Comparison of ENCODE assay signal across 1 cellular context in the genomic region with DNA sequence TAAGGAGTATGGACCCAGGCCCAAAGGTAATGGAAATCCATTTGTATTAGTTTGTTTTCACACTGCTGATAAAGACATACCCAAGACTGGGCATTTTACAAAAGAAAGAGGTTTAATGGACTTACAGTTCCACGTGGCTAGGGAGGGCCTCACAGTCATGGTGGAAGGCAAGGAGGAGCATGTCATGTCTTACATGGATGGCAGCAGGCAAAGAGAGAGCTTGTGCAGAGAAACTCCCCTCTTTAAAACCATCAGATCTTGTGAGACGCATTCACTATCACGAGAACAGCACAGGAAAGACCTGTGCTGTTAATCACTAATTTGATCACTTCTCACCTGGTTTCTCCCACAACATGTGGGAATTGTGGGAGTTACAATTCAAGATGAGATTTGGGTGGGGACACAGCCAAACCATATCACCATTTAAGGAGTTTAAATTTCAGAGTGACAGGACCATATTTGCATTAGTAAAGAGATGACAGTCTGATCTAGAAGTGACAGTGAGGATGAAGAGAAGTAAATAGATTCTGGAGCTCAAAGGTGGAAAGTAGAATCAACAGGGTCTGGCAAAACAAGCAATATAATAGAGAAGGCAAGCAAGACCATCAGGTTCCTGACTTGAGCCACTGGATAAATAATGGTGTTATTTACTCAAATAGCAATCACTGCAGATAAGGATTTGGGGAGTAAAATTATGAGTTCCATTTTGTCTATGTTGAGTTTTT.
A peak's percentile ranks its signal among the peaks of the same experiment; 100 is the strongest.
TF ChIP-seq lines count a peak whose summit lies in the region.

No MANE protein-coding gene starts in this region.

TF ChIP-seq in HepG2, 621 proteins besides CTCF, POLR2A, EP300 and RAD21 (continued from another document and continues in another):
- TF ChIP-seq, protein P1, sequence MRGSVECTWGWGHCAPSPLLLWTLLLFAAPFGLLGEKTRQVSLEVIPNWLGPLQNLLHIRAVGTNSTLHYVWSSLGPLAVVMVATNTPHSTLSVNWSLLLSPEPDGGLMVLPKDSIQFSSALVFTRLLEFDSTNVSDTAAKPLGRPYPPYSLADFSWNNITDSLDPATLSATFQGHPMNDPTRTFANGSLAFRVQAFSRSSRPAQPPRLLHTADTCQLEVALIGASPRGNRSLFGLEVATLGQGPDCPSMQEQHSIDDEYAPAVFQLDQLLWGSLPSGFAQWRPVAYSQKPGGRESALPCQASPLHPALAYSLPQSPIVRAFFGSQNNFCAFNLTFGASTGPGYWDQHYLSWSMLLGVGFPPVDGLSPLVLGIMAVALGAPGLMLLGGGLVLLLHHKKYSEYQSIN (CRISPR knock-in tag; IDR thresholded peaks at IDR 0.05; ENCODE audit: borderline replicate concordance): no peak
- TF ChIP-seq ZMYM2 (CRISPR knock-in tag; IDR thresholded peaks at IDR 0.05) (peak; percentile 64; the same call in 1 of the 2 replicates), TARDBP (CRISPR knock-in tag; IDR thresholded peaks at IDR 0.05) (no peak), ZNF652 (CRISPR knock-in tag; IDR thresholded peaks at IDR 0.05; ENCODE audit: borderline replicate concordance, low read depth) (no peak), ATAD3A (CRISPR knock-in tag; IDR thresholded peaks at IDR 0.05) (no peak), ONECUT2 (CRISPR knock-in tag; IDR thresholded peaks at IDR 0.05) (no peak), ZGPAT (CRISPR knock-in tag; IDR thresholded peaks at IDR 0.05) (no peak), ZNF33B (CRISPR knock-in tag; IDR thresholded peaks at IDR 0.05) (no peak), MTF2 (CRISPR knock-in tag; IDR thresholded peaks at IDR 0.05; ENCODE audit: borderline replicate concordance) (no peak), MAFF (IDR thresholded peaks at IDR 0.05; ENCODE audit: low read depth, low read length) (no peak), DR1 (CRISPR knock-in tag; IDR thresholded peaks at IDR 0.05) (no peak), SAP130 (CRISPR knock-in tag; IDR thresholded peaks at IDR 0.05; ENCODE audit: low read depth) (peak; percentile 47), ZBTB2 (CRISPR knock-in tag; IDR thresholded peaks at IDR 0.05; ENCODE audit: low read depth) (no peak), SRSF4 (IDR thresholded peaks at IDR 0.05; ENCODE audit: low read depth, low read length, poor library complexity, severe bottlenecking) (no peak), FOXA3 (CRISPR knock-in tag; IDR thresholded peaks at IDR 0.05) (peak; percentile 77), ZNF773 (CRISPR knock-in tag; IDR thresholded peaks at IDR 0.05; ENCODE audit: borderline replicate concordance) (no peak), UBTF (CRISPR knock-in tag; IDR thresholded peaks at IDR 0.05) (no peak), HOXD1 (CRISPR knock-in tag; IDR thresholded peaks at IDR 0.05) (no peak), REL (CRISPR knock-in tag; conservative IDR thresholded peaks at IDR 0.05) (no peak), TBX2 (CRISPR knock-in tag; IDR thresholded peaks at IDR 0.05; ENCODE audit: borderline replicate concordance) (0 out of 2 replicates have a peak, but pooled peaks have one; percentile 44), ZNF451 (CRISPR knock-in tag; IDR thresholded peaks at IDR 0.05) (no peak), ZFP41 (CRISPR knock-in tag; IDR thresholded peaks at IDR 0.05; ENCODE audit: borderline replicate concordance) (no peak), PBX3 (CRISPR knock-in tag; IDR thresholded peaks at IDR 0.05; ENCODE audit: borderline replicate concordance) (no peak), ZXDC (CRISPR knock-in tag; IDR thresholded peaks at IDR 0.05) (no peak), ZNF784 (CRISPR knock-in tag; IDR thresholded peaks at IDR 0.05; ENCODE audit: borderline replicate concordance) (no peak), MLLT10 (CRISPR knock-in tag; IDR thresholded peaks at IDR 0.05) (no peak)
- TF ChIP-seq, protein P2, sequence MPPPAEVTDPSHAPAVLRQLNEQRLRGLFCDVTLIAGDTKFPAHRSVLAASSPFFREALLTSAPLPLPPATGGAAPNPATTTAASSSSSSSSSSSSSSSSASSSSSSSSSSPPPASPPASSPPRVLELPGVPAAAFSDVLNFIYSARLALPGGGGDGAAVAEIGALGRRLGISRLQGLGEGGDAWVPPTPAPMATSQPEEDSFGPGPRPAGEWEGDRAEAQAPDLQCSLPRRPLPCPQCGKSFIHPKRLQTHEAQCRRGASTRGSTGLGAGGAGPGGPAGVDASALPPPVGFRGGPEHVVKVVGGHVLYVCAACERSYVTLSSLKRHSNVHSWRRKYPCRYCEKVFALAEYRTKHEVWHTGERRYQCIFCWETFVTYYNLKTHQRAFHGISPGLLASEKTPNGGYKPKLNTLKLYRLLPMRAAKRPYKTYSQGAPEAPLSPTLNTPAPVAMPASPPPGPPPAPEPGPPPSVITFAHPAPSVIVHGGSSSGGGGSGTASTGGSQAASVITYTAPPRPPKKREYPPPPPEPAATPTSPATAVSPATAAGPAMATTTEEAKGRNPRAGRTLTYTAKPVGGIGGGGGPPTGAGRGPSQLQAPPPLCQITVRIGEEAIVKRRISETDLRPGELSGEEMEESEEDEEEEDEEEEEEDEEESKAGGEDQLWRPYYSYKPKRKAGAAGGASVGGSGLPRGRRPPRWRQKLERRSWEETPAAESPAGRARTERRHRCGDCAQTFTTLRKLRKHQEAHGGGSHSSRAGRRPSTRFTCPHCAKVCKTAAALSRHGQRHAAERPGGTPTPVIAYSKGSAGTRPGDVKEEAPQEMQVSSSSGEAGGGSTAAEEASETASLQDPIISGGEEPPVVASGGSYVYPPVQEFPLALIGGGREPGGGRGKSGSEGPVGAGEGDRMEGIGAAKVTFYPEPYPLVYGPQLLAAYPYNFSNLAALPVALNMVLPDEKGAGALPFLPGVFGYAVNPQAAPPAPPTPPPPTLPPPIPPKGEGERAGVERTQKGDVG (CRISPR knock-in tag; IDR thresholded peaks at IDR 0.05; ENCODE audit: borderline replicate concordance): no peak
- TF ChIP-seq, protein P3, sequence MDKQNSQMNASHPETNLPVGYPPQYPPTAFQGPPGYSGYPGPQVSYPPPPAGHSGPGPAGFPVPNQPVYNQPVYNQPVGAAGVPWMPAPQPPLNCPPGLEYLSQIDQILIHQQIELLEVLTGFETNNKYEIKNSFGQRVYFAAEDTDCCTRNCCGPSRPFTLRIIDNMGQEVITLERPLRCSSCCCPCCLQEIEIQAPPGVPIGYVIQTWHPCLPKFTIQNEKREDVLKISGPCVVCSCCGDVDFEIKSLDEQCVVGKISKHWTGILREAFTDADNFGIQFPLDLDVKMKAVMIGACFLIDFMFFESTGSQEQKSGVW (CRISPR knock-in tag; IDR thresholded peaks at IDR 0.05; ENCODE audit: borderline replicate concordance): no peak
- TF ChIP-seq, protein P4, sequence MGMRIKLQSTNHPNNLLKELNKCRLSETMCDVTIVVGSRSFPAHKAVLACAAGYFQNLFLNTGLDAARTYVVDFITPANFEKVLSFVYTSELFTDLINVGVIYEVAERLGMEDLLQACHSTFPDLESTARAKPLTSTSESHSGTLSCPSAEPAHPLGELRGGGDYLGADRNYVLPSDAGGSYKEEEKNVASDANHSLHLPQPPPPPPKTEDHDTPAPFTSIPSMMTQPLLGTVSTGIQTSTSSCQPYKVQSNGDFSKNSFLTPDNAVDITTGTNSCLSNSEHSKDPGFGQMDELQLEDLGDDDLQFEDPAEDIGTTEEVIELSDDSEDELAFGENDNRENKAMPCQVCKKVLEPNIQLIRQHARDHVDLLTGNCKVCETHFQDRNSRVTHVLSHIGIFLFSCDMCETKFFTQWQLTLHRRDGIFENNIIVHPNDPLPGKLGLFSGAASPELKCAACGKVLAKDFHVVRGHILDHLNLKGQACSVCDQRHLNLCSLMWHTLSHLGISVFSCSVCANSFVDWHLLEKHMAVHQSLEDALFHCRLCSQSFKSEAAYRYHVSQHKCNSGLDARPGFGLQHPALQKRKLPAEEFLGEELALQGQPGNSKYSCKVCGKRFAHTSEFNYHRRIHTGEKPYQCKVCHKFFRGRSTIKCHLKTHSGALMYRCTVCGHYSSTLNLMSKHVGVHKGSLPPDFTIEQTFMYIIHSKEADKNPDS (CRISPR knock-in tag; IDR thresholded peaks at IDR 0.05): no peak
- TF ChIP-seq, protein P5, sequence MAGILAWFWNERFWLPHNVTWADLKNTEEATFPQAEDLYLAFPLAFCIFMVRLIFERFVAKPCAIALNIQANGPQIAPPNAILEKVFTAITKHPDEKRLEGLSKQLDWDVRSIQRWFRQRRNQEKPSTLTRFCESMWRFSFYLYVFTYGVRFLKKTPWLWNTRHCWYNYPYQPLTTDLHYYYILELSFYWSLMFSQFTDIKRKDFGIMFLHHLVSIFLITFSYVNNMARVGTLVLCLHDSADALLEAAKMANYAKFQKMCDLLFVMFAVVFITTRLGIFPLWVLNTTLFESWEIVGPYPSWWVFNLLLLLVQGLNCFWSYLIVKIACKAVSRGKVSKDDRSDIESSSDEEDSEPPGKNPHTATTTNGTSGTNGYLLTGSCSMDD (CRISPR knock-in tag; IDR thresholded peaks at IDR 0.05): no peak
- TF ChIP-seq, protein P6, sequence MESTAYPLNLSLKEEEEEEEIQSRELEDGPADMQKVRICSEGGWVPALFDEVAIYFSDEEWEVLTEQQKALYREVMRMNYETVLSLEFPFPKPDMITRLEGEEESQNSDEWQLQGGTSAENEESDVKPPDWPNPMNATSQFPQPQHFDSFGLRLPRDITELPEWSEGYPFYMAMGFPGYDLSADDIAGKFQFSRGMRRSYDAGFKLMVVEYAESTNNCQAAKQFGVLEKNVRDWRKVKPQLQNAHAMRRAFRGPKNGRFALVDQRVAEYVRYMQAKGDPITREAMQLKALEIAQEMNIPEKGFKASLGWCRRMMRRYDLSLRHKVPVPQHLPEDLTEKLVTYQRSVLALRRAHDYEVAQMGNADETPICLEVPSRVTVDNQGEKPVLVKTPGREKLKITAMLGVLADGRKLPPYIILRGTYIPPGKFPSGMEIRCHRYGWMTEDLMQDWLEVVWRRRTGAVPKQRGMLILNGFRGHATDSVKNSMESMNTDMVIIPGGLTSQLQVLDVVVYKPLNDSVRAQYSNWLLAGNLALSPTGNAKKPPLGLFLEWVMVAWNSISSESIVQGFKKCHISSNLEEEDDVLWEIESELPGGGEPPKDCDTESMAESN (CRISPR knock-in tag; conservative IDR thresholded peaks at IDR 0.05): no peak
